Comparison of ENCODE assay signal across 11 cellular contexts in genomic region chr9:14383296-14383695, GRCh38.
DNase-seq lines count a peak whose midpoint lies in the region; TF ChIP-seq lines count a peak whose summit lies in the region.
"Had no signal": no experiment of that assay in that cellular context is flagged by ENCODE, and none has a peak within 500 bp of the region (broad histone marks: within the 10 kb centered on the region; RNA-seq: fewer than 3 reads in every experiment).

No MANE protein-coding gene starts in this region.

- H3K4me3 Mint-ChIP-seq in nephron, result no peak overlapping the region
- no peak overlapping the region for H3K4me3 Mint-ChIP-seq in activated T-cell treated with anti-CD3 and anti-CD28 coated beads, Interleukin-2, amount 50 U/mL, for 24 hours
- H3K4me3 Mint-ChIP-seq: natural killer cell had no signal

- no peaks in the 10 kb centered on the region for H3K36me3 Mint-ChIP-seq in nephron (ENCODE audit: low read depth)
- H3K36me3 Mint-ChIP-seq in activated T-cell treated with anti-CD3 and anti-CD28 coated beads, Interleukin-2, amount 50 U/mL, for 24 hours (ENCODE audit: low read depth), result no peaks in the 10 kb centered on the region
- H3K36me3 Mint-ChIP-seq: natural killer cell had no signal

- H3K4me3 ChIP-seq in astrocyte of the spinal cord (ENCODE audit: low read depth, low read length), result no peak overlapping the region
- H3K4me3 ChIP-seq: colonic mucosa, testis had no signal

- DNase-seq in GM03348 (ENCODE audit: low spot score) (peak; percentile 14), NAMALWA (ENCODE audit: low spot score) (peak; percentile 28), astrocyte of the spinal cord (ENCODE audit: low read depth, low spot score) (peak; percentile 61), DMS53 treated with DMSO at 0.1 percent for 48 hours (lab: John Stamatoyannopoulos, UW; ENCODE audit: unreplicated experiment) (no peak), retina (no peak)
- no peak for DNase-seq in activated T-cell treated with anti-CD3 and anti-CD28 coated beads, Interleukin-2, amount 50 U/mL, for 24 hours
- DNase-seq: colonic mucosa; natural killer cell; stimulated activated CD4-positive, alpha-beta T cell treated with anti-CD3 and anti-CD28 coated beads, Interleukin-2, amount 100 ng/mL, for 48 hours; testis had no signal

- no peaks in the 10 kb centered on the region for H3K27me3 Mint-ChIP-seq in nephron (ENCODE audit: low read depth)
- peaks cover 10% of the 10 kb centered on the region for H3K27me3 Mint-ChIP-seq in activated T-cell treated with anti-CD3 and anti-CD28 coated beads, Interleukin-2, amount 50 U/mL, for 24 hours

- peak overlapping the region; percentile 56 to 71 (median 61) for H3K27ac Mint-ChIP-seq in nephron
- no peak overlapping the region for H3K27ac Mint-ChIP-seq in activated T-cell treated with anti-CD3 and anti-CD28 coated beads, Interleukin-2, amount 50 U/mL, for 24 hours
- H3K27ac Mint-ChIP-seq: natural killer cell had no signal

- no peaks in the 10 kb centered on the region for H3K9me3 Mint-ChIP-seq in nephron
- H3K9me3 Mint-ChIP-seq in activated T-cell treated with anti-CD3 and anti-CD28 coated beads, Interleukin-2, amount 50 U/mL, for 24 hours, result no peaks in the 10 kb centered on the region

- no peak for TF ChIP-seq CTCF in astrocyte of the spinal cord (IDR thresholded peaks at IDR 0.05; ENCODE audit: low read depth, low read length)
- TF ChIP-seq CTCF in nephron (IDR thresholded peaks at IDR 0.05; ENCODE audit: unreplicated experiment in 3 of 3), result no peak

- in situ Hi-C loops in astrocyte of the spinal cord (cut with HindIII; ENCODE audit: low sequenced_read_pairs), result no loop called here

- peaks cover 41% of the 10 kb centered on the region for H3K4me1 Mint-ChIP-seq in nephron
- H3K4me1 Mint-ChIP-seq in activated T-cell treated with anti-CD3 and anti-CD28 coated beads, Interleukin-2, amount 50 U/mL, for 24 hours (ENCODE audit: low read depth), result no peaks in the 10 kb centered on the region
- H3K4me1 Mint-ChIP-seq: natural killer cell had no signal

Comparison
In these comparisons a context has a peak if more than half of its experiments do, and no peak if none do; other contexts are left out.
1. DNase-seq: peak in GM03348 (single experiment), NAMALWA (single experiment) and astrocyte of the spinal cord (single experiment); none in DMS53 treated with DMSO at 0.1 percent for 48 hours (single experiment), activated T-cell treated with anti-CD3 and anti-CD28 coated beads, Interleukin-2, amount 50 U/mL, for 24 hours (single experiment) and retina (single experiment).